Comparison of ENCODE assay signal across 1 cellular context in genomic region chr4:56435748-56436442, GRCh38.
TF ChIP-seq lines count a peak whose summit lies in the region.

Gene PAICS (plus strand): TSS chr4:56436260. CDS start chr4:56436313, 53 bp downstream.

TF ChIP-seq in HepG2, 621 proteins besides CTCF, POLR2A, EP300 and RAD21 (continued from another document and continues in another):
- TF ChIP-seq ZNF574 (CRISPR knock-in tag; IDR thresholded peaks at IDR 0.05) = peak; percentile 59
- peak; percentile 68; the same call in 1 of the 2 replicates for TF ChIP-seq ZBTB44 (CRISPR knock-in tag; IDR thresholded peaks at IDR 0.05)
- no peak for TF ChIP-seq SETDB1 (CRISPR knock-in tag; IDR thresholded peaks at IDR 0.05; ENCODE audit: borderline replicate concordance)
- TF ChIP-seq PRDM4 (CRISPR knock-in tag; IDR thresholded peaks at IDR 0.05; ENCODE audit: borderline replicate concordance) = no peak; the same call in 1 of the 2 replicates
- TF ChIP-seq ZNF335 (CRISPR knock-in tag; IDR thresholded peaks at IDR 0.05) = no peak
- TF ChIP-seq MEIS1 (CRISPR knock-in tag; IDR thresholded peaks at IDR 0.05; ENCODE audit: borderline replicate concordance) = peak; percentile 25; the same call in 1 of the 2 replicates
- no peak for TF ChIP-seq ZNF784 (CRISPR knock-in tag; IDR thresholded peaks at IDR 0.05; ENCODE audit: borderline replicate concordance)
- TF ChIP-seq RARA (CRISPR knock-in tag; IDR thresholded peaks at IDR 0.05) = peak; percentile 13; the same call in 1 of the 2 replicates
- no peak for TF ChIP-seq ZSCAN20 (CRISPR knock-in tag; IDR thresholded peaks at IDR 0.05; ENCODE audit: borderline replicate concordance)
- TF ChIP-seq ZNF546 (CRISPR knock-in tag; conservative IDR thresholded peaks at IDR 0.05) = no peak; the same call in 1 of the 2 replicates
- no peak; the same call in 1 of the 2 replicates for TF ChIP-seq ARNT2 (CRISPR knock-in tag; IDR thresholded peaks at IDR 0.05; ENCODE audit: low read depth)
- TF ChIP-seq ZBTB8A (CRISPR knock-in tag; IDR thresholded peaks at IDR 0.05; ENCODE audit: borderline replicate concordance, low read depth) = peak; percentile 85; the same call in 1 of the 2 replicates
- 0 out of 2 replicates have a peak, but pooled peaks have one; percentile 2 for TF ChIP-seq ZNF274 (CRISPR knock-in tag; IDR thresholded peaks at IDR 0.05)
- TF ChIP-seq IRF1 (CRISPR knock-in tag; IDR thresholded peaks at IDR 0.05; ENCODE audit: low read depth) = no peak
- TF ChIP-seq SP2 (CRISPR knock-in tag; IDR thresholded peaks at IDR 0.05) = peak; percentile 5; the same call in 1 of the 2 replicates
- no peak for TF ChIP-seq PCBP1 (IDR thresholded peaks at IDR 0.05; ENCODE audit: borderline replicate concordance, low read depth, low read length)
- TF ChIP-seq MZF1 (CRISPR knock-in tag; IDR thresholded peaks at IDR 0.05; ENCODE audit: borderline replicate concordance) = no peak
- 0 out of 2 replicates have a peak, but pooled peaks have one; percentile 75 for TF ChIP-seq IRF9 (CRISPR knock-in tag; IDR thresholded peaks at IDR 0.05; ENCODE audit: borderline replicate concordance)
- peak; percentile 26 for TF ChIP-seq XRCC5 (optimal IDR thresholded peaks at IDR 0.05; ENCODE audit: low read length)
- TF ChIP-seq MXI1 (IDR thresholded peaks at IDR 0.05; ENCODE audit: borderline replicate concordance, low read depth, low read length) = peak; percentile 98; the same call in 2 of the 3 replicates
- TF ChIP-seq GATAD2A (CRISPR knock-in tag; IDR thresholded peaks at IDR 0.05) = peak; percentile 38; the same call in 1 of the 2 replicates
- TF ChIP-seq THAP8 (CRISPR knock-in tag; IDR thresholded peaks at IDR 0.05; ENCODE audit: borderline replicate concordance) = no peak; the same call in 1 of the 2 replicates
- no peak; the same call in 1 of the 2 replicates for TF ChIP-seq BRCA1 (CRISPR knock-in tag; IDR thresholded peaks at IDR 0.05)
- no peak for TF ChIP-seq CENPX (CRISPR knock-in tag; IDR thresholded peaks at IDR 0.05)
- no peak for TF ChIP-seq ZNF383 (CRISPR knock-in tag; IDR thresholded peaks at IDR 0.05; ENCODE audit: borderline replicate concordance)
- peak; percentile 92 for TF ChIP-seq TFDP2 (CRISPR knock-in tag; IDR thresholded peaks at IDR 0.05)
- no peak for TF ChIP-seq ZFAT (CRISPR knock-in tag; conservative IDR thresholded peaks at IDR 0.05)
- no peak for TF ChIP-seq ZNF142 (CRISPR knock-in tag; IDR thresholded peaks at IDR 0.05)
- TF ChIP-seq CBX1 (IDR thresholded peaks at IDR 0.05; ENCODE audit: low read depth) = peak; percentile 28
- peak; percentile 68 for TF ChIP-seq ZNF780A (CRISPR knock-in tag; IDR thresholded peaks at IDR 0.05)
- TF ChIP-seq SRF (IDR thresholded peaks at IDR 0.05; ENCODE audit: low read depth, low read length) = no peak
- peak; percentile 84 for TF ChIP-seq SNAPC4 (CRISPR knock-in tag; IDR thresholded peaks at IDR 0.05)
